18 cellular contexts compared by ENCODE assay signal in the genomic region with DNA sequence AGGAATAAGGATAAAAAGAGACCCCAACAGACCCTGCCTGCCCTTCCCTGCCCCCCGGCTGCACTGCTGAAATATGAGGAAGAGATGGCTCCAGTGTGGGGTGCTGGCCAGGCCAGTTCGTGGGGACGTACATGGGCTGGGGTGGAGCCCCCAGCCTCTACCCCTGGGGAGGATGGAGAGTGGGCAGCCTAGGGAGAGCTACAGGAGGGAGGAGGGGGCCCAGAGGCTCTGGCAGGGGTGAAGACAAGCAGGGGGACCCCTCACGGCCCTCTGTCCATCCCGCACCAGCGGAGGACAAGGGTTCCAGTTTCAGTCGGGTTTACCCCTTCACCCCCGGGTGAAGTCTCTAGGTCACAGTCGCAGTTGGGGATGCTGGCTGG. TPM values are rescaled to one million over a fixed set of nuclear protein-coding genes. Genes with fewer than 3 reads are reported as not detected.
DNase-seq lines count a peak whose midpoint lies in the region; ATAC-seq and TF ChIP-seq lines count a peak whose summit lies in the region.
"Had no signal": no experiment of that assay in that cellular context is flagged by ENCODE, and none has a peak within 500 bp of the region (broad histone marks: within the 10 kb centered on the region; RNA-seq: fewer than 3 reads in every experiment).

No MANE protein-coding gene starts in this region.

- no peaks in the 10 kb centered on the region for H4K20me1 ChIP-seq in PC-9 (ENCODE audit: insufficient read depth)

- POLR2A ChIA-PET in PC-9 (lab: Charles Lee; ENCODE audit: unreplicated experiment), result no interaction called here

- H3K27me3 ChIP-seq in PC-9 (ENCODE audit: insufficient read depth, low read depth), result no peaks in the 10 kb centered on the region

- TSS peak; percentile 25 for BruUV-seq in PC-9 (replicated peaks; lab: Mats Ljungman, UMichigan)

- no peak overlapping the region for H3K4me3 ChIP-seq in PC-9
- H3K4me3 ChIP-seq: A549, HAP-1 had no signal

- no peak overlapping the region for H3K27ac ChIP-seq in PC-9
- H3K27ac ChIP-seq: A549, C4-2B had no signal

- no peak for DNase-seq in activated T-cell treated with anti-CD3 and anti-CD28 coated beads, Interleukin-2, amount 50 U/mL, for 24 hours
- DNase-seq in activated T-cell treated with anti-CD3 and anti-CD28 coated beads, Interleukin-2, amount 50 U/mL, for 4 hours, result no peak
- DNase-seq in PC-9 (no peak), iPS-NIHi11 (ENCODE audit: low spot score) (peak; percentile 4), T-helper 2 cell (no peak), NCI-H510A (lab: John Stamatoyannopoulos, UW) (no peak), retina (no peak)
- DNase-seq in stimulated activated effector memory CD8-positive, alpha-beta T cell treated with anti-CD3 and anti-CD28 coated beads, Interleukin-12 subunit alpha, Interleukin-12 subunit beta, amount 100 ng/mL, for 72 hours (ENCODE audit: low spot score in 2 of 2), result no peak
- DNase-seq: COR-L47, NCI-H1417, NCI-H1930, NCI-H2171 treated with DMSO at 0.1 percent for 48 hours, NCI-H510A treated with DMSO at 0.1 percent for 48 hours, RPMI8226 had no signal

- H3K4me1 ChIP-seq in PC-9 (replicated peaks; ENCODE audit: insufficient read depth), result no peaks in the 10 kb centered on the region
- H3K4me1 ChIP-seq: A549, HAP-1 had no signal

- H3K4me1 Mint-ChIP-seq in activated T-cell treated with anti-CD3 and anti-CD28 coated beads, Interleukin-2, amount 50 U/mL, for 24 hours (ENCODE audit: low read depth), result no peaks in the 10 kb centered on the region
- H3K4me1 Mint-ChIP-seq in activated T-cell treated with anti-CD3 and anti-CD28 coated beads, Interleukin-2, amount 50 U/mL, for 4 hours (ENCODE audit: low read depth), result no peaks in the 10 kb centered on the region
- peaks cover 8% of the 10 kb centered on the region for H3K4me1 Mint-ChIP-seq in stimulated activated effector memory CD8-positive, alpha-beta T cell treated with anti-CD3 and anti-CD28 coated beads, Interleukin-12 subunit alpha, Interleukin-12 subunit beta, amount 100 ng/mL, for 72 hours
- H3K4me1 Mint-ChIP-seq: IgD-negative memory B cell had no signal

- H3K27me3 Mint-ChIP-seq in activated T-cell treated with anti-CD3 and anti-CD28 coated beads, Interleukin-2, amount 50 U/mL, for 24 hours, result no peaks in the 10 kb centered on the region
- no peaks in the 10 kb centered on the region for H3K27me3 Mint-ChIP-seq in activated T-cell treated with anti-CD3 and anti-CD28 coated beads, Interleukin-2, amount 50 U/mL, for 4 hours (ENCODE audit: low read depth)
- H3K27me3 Mint-ChIP-seq: IgD-negative memory B cell had no signal

- no peak overlapping the region for H3K4me3 Mint-ChIP-seq in activated T-cell treated with anti-CD3 and anti-CD28 coated beads, Interleukin-2, amount 50 U/mL, for 24 hours
- H3K4me3 Mint-ChIP-seq in activated T-cell treated with anti-CD3 and anti-CD28 coated beads, Interleukin-2, amount 50 U/mL, for 4 hours, result no peak overlapping the region
- no peak overlapping the region for H3K4me3 Mint-ChIP-seq in stimulated activated effector memory CD8-positive, alpha-beta T cell treated with anti-CD3 and anti-CD28 coated beads, Interleukin-12 subunit alpha, Interleukin-12 subunit beta, amount 100 ng/mL, for 72 hours

- intact Hi-C loops in PC-9 (cut with micrococcal nuclease; ENCODE audit: unreplicated experiment), result no loop called here

- peak overlapping the region; percentile 83 for H3K27ac Mint-ChIP-seq in activated T-cell treated with anti-CD3 and anti-CD28 coated beads, Interleukin-2, amount 50 U/mL, for 24 hours
- peak overlapping the region; percentile 81 for H3K27ac Mint-ChIP-seq in stimulated activated effector memory CD8-positive, alpha-beta T cell treated with anti-CD3 and anti-CD28 coated beads, Interleukin-12 subunit alpha, Interleukin-12 subunit beta, amount 100 ng/mL, for 72 hours

- H2AFZ ChIP-seq in PC-9, result no peak overlapping the region

- H3K4me2 ChIP-seq in PC-9, result no peak overlapping the region
- H3K4me2 ChIP-seq: A549 had no signal

- H3F3A ChIP-seq in PC-9 (ENCODE audit: insufficient read depth, low read depth), result no peaks in the 10 kb centered on the region

- no peaks in the 10 kb centered on the region for H3K9me3 ChIP-seq in PC-9 (ENCODE audit: insufficient read depth, low read depth)
- H3K9me3 ChIP-seq: A549, HAP-1 had no signal

- no peak for ATAC-seq in activated T-cell treated with anti-CD3 and anti-CD28 coated beads, Interleukin-2, amount 50 U/mL, for 4 hours
- ATAC-seq in stimulated activated effector memory CD8-positive, alpha-beta T cell treated with anti-CD3 and anti-CD28 coated beads, Interleukin-12 subunit alpha, Interleukin-12 subunit beta, amount 100 ng/mL, for 72 hours, result no peak

- no peak for TF ChIP-seq CTCF in PC-9 (conservative IDR thresholded peaks at IDR 0.05)

- no peaks in the 10 kb centered on the region for H3K9me3 Mint-ChIP-seq in activated T-cell treated with anti-CD3 and anti-CD28 coated beads, Interleukin-2, amount 50 U/mL, for 24 hours
- no peaks in the 10 kb centered on the region for H3K9me3 Mint-ChIP-seq in activated T-cell treated with anti-CD3 and anti-CD28 coated beads, Interleukin-2, amount 50 U/mL, for 4 hours
- H3K9me3 Mint-ChIP-seq in stimulated activated effector memory CD8-positive, alpha-beta T cell treated with anti-CD3 and anti-CD28 coated beads, Interleukin-12 subunit alpha, Interleukin-12 subunit beta, amount 100 ng/mL, for 72 hours, result no peaks in the 10 kb centered on the region
- H3K9me3 Mint-ChIP-seq: IgD-negative memory B cell had no signal

- H3K9me2 ChIP-seq in PC-9 (ENCODE audit: insufficient read depth), result no peaks in the 10 kb centered on the region

- H3K36me3 Mint-ChIP-seq in activated T-cell treated with anti-CD3 and anti-CD28 coated beads, Interleukin-2, amount 50 U/mL, for 24 hours (ENCODE audit: low read depth), result peaks cover 75% of the 10 kb centered on the region
- peaks cover 26% of the 10 kb centered on the region for H3K36me3 Mint-ChIP-seq in activated T-cell treated with anti-CD3 and anti-CD28 coated beads, Interleukin-2, amount 50 U/mL, for 4 hours (ENCODE audit: insufficient read depth)
- H3K36me3 Mint-ChIP-seq in stimulated activated effector memory CD8-positive, alpha-beta T cell treated with anti-CD3 and anti-CD28 coated beads, Interleukin-12 subunit alpha, Interleukin-12 subunit beta, amount 100 ng/mL, for 72 hours, result peaks cover 67% of the 10 kb centered on the region

- no peaks in the 10 kb centered on the region for H3K36me3 ChIP-seq in PC-9 (ENCODE audit: low read depth)

- no peaks in the 10 kb centered on the region for H3K79me2 ChIP-seq in PC-9 (ENCODE audit: low read depth)

- CTCF ChIA-PET in PC-9 (lab: Charles Lee), result no interaction called here

RNA-seq across cellular contexts. Expression of a gene that starts 11.0 kb away (rescaled TPM):
- 1,000 to 10,000 TPM; 4,185 to 4,369 (median 4,226) TPM for total RNA-seq in activated T-cell treated with anti-CD3 and anti-CD28 coated beads, Interleukin-2, amount 50 U/mL, for 4 hours
- 2,334 and 2,540 TPM in 2 replicates for total RNA-seq in PC-9 (2021)

RNA-seq across cellular contexts. Expression of a gene that starts 17.4 kb away (rescaled TPM):
- total RNA-seq in activated T-cell treated with anti-CD3 and anti-CD28 coated beads, Interleukin-2, amount 50 U/mL, for 4 hours, result 100 to 1,000 TPM; 192 to 204 (median 200) TPM
- 116 and 119 TPM in 2 replicates for total RNA-seq in PC-9 (2021)

RNA-seq across cellular contexts. Expression of a gene that starts 53.6 kb away (rescaled TPM):
- total RNA-seq in activated T-cell treated with anti-CD3 and anti-CD28 coated beads, Interleukin-2, amount 50 U/mL, for 4 hours, result 10 to 100 TPM; 49.2 to 54.0 (median 51.1) TPM
- 191 and 218 TPM in 2 replicates for total RNA-seq in PC-9 (2021)
